22 cellular contexts compared by ENCODE assay signal in genomic region chr3:61345020-61345419, GRCh38.
DNase-seq lines count a peak whose midpoint lies in the region; TF ChIP-seq lines count a peak whose summit lies in the region.
"Had no signal": no experiment of that assay in that cellular context is flagged by ENCODE, and none has a peak within 500 bp of the region (broad histone marks: within the 10 kb centered on the region; RNA-seq: fewer than 3 reads in every experiment).

No MANE protein-coding gene starts in this region.

- H3K18ac ChIP-seq in H9 (ENCODE audit: insufficient read length, low read depth, low read length) = no peak overlapping the region
- H3K18ac ChIP-seq in mesendoderm (ENCODE audit: low read length) = no peak overlapping the region

- H3K23ac ChIP-seq in H9 (ENCODE audit: insufficient read length, low read depth, low read length) (no peak overlapping the region), mesendoderm (ENCODE audit: low read length) (no peak overlapping the region)

- TF ChIP-seq POLR2A in thyroid gland (IDR thresholded peaks at IDR 0.05) = no peak

- H3K27me3 ChIP-seq in H9 (ENCODE audit: insufficient read depth, low read length) = no peaks in the 10 kb centered on the region
- no peaks in the 10 kb centered on the region for H3K27me3 ChIP-seq in endodermal cell (ENCODE audit: control insufficient read depth, insufficient read depth, low read length, poor library complexity, severe bottlenecking)
- no peaks in the 10 kb centered on the region for H3K27me3 ChIP-seq in mesendoderm (ENCODE audit: insufficient read depth, low read length, poor library complexity)
- H3K27me3 ChIP-seq in thyroid gland = no peaks in the 10 kb centered on the region
- H3K27me3 ChIP-seq: BE2C; BLaER1 treated with 17β-estradiol and CSF1 and Interleukin-3, amounts not matched to agents 10 nM and 100 nM had no signal

- H3K56ac ChIP-seq in H9 (ENCODE audit: insufficient read length, low read depth, low read length) = no peak overlapping the region
- no peak overlapping the region for H3K56ac ChIP-seq in mesendoderm (ENCODE audit: low read length)

- no peaks in the 10 kb centered on the region for H3K4me1 ChIP-seq in H9 (ENCODE audit: insufficient read depth, low read length)
- no peaks in the 10 kb centered on the region for H3K4me1 ChIP-seq in endodermal cell (ENCODE audit: control insufficient read depth, insufficient read depth, low read length)
- no peaks in the 10 kb centered on the region for H3K4me1 ChIP-seq in mesendoderm (ENCODE audit: control insufficient read depth, low read depth, low read length)
- no peaks in the 10 kb centered on the region for H3K4me1 ChIP-seq in thyroid gland
- H3K4me1 ChIP-seq: A549, BE2C, HAP-1 had no signal

- no peaks in the 10 kb centered on the region for H4K20me1 ChIP-seq in H9 (ENCODE audit: control insufficient read depth, insufficient read depth, insufficient read length)
- H4K20me1 ChIP-seq: BLaER1 treated with 17β-estradiol and CSF1 and Interleukin-3, amounts not matched to agents 10 nM and 100 nM had no signal

- no peak overlapping the region for H4K91ac ChIP-seq in H9 (ENCODE audit: insufficient read length, low read depth, low read length)

- H4K5ac ChIP-seq in H9 (ENCODE audit: insufficient read length, low read depth, low read length) (no peak overlapping the region), mesendoderm (ENCODE audit: low read length) (no peak overlapping the region)

- no peaks in the 10 kb centered on the region for H3K27me3 Mint-ChIP-seq in H9 (ENCODE audit: low read depth)
- no peaks in the 10 kb centered on the region for H3K27me3 Mint-ChIP-seq in endodermal cell (ENCODE audit: insufficient read depth)
- no peaks in the 10 kb centered on the region for H3K27me3 Mint-ChIP-seq in activated T-cell treated with anti-CD3 and anti-CD28 coated beads, Interleukin-2, amount 50 U/mL, for 24 hours
- H3K27me3 Mint-ChIP-seq: CD4-positive, alpha-beta T cell had no signal

- H3K27ac ChIP-seq in H9 (ENCODE audit: insufficient read length, low read depth, low read length) = no peak overlapping the region
- H3K27ac ChIP-seq in endodermal cell (ENCODE audit: low read depth, low read length) = no peak overlapping the region
- no peak overlapping the region for H3K27ac ChIP-seq in mesendoderm (ENCODE audit: low read depth, low read length)
- no peak overlapping the region for H3K27ac ChIP-seq in thyroid gland
- H3K27ac ChIP-seq: A549; BLaER1 treated with 17β-estradiol and CSF1 and Interleukin-3, amounts not matched to agents 10 nM and 100 nM had no signal

- H3K4ac ChIP-seq in H9 (ENCODE audit: low read depth, low read length) (no peak overlapping the region), mesendoderm (ENCODE audit: low read depth, low read length) (no peak overlapping the region)

- DNase-seq in H9 (no peak), endodermal cell (no peak), mesendoderm (peak; percentile 11), thyroid gland (no peak), islet precursor cell (no peak)
- DNase-seq in activated T-cell treated with anti-CD3 and anti-CD28 coated beads, Interleukin-2, amount 50 U/mL, for 24 hours = no peak
- DNase-seq: 8988T; ACHN; AML-193; BE2C; Calu3; CD4-positive, alpha-beta T cell; COR-L47; DMS53; DMS79 treated with DMSO at 0.1 percent for 48 hours; GF-D8; GOT3; HFFc6 had no signal

- H3K79me1 ChIP-seq in H9 (ENCODE audit: insufficient read depth, low read depth, low read length, poor library complexity, severe bottlenecking) (no peaks in the 10 kb centered on the region), mesendoderm (ENCODE audit: low read length) (no peaks in the 10 kb centered on the region)

- H3K14ac ChIP-seq in H9 (ENCODE audit: insufficient read depth, low read length) = no peak overlapping the region

- H2AFZ ChIP-seq in H9 (ENCODE audit: low read length) = no peak overlapping the region

- H3K9ac ChIP-seq in H9 (ENCODE audit: extremely low read depth, insufficient read length, low read length) = no peak overlapping the region
- no peak overlapping the region for H3K9ac ChIP-seq in endodermal cell (ENCODE audit: extremely low read depth, low read length, poor library complexity, severe bottlenecking)
- H3K9ac ChIP-seq in mesendoderm (ENCODE audit: low read length) = no peak overlapping the region
- H3K9ac ChIP-seq: BLaER1 treated with 17β-estradiol and CSF1 and Interleukin-3, amounts not matched to agents 10 nM and 100 nM had no signal

- H3K27ac Mint-ChIP-seq in H9 (no peak overlapping the region), endodermal cell (no peak overlapping the region)
- no peak overlapping the region for H3K27ac Mint-ChIP-seq in activated T-cell treated with anti-CD3 and anti-CD28 coated beads, Interleukin-2, amount 50 U/mL, for 24 hours
- H3K27ac Mint-ChIP-seq: CD14-positive monocyte; CD4-positive, alpha-beta T cell; HFFc6 had no signal

- H2BK15ac ChIP-seq in H9 (ENCODE audit: low read depth, low read length) = no peak overlapping the region
- no peak overlapping the region for H2BK15ac ChIP-seq in mesendoderm (replicated peaks; ENCODE audit: low read depth)

- H3K4me3 ChIP-seq in endodermal cell (ENCODE audit: low read length) (no peak overlapping the region), mesendoderm (ENCODE audit: low read length) (no peak overlapping the region), thyroid gland (replicated peaks in 1 of 3) (no peak overlapping the region)
- H3K4me3 ChIP-seq: A549; BLaER1 treated with 17β-estradiol and CSF1 and Interleukin-3, amounts not matched to agents 10 nM and 100 nM; HAP-1 had no signal

- H3K9me3 Mint-ChIP-seq in H9 (no peaks in the 10 kb centered on the region), endodermal cell (no peaks in the 10 kb centered on the region)
- no peaks in the 10 kb centered on the region for H3K9me3 Mint-ChIP-seq in activated T-cell treated with anti-CD3 and anti-CD28 coated beads, Interleukin-2, amount 50 U/mL, for 24 hours
- H3K9me3 Mint-ChIP-seq: CD4-positive, alpha-beta T cell had no signal

- H3T11ph ChIP-seq in H9 (ENCODE audit: low read length) = no peak overlapping the region

- H3K4me2 ChIP-seq in H9 (ENCODE audit: insufficient read depth, insufficient read length, low read length) (no peak overlapping the region), mesendoderm (ENCODE audit: low read length) (no peak overlapping the region)
- H3K4me2 ChIP-seq: A549; BLaER1 treated with 17β-estradiol and CSF1 and Interleukin-3, amounts not matched to agents 10 nM and 100 nM had no signal

- no peaks in the 10 kb centered on the region for H3K9me3 ChIP-seq in H9 (ENCODE audit: control insufficient read depth, low read depth, low read length)
- no peaks in the 10 kb centered on the region for H3K9me3 ChIP-seq in endodermal cell (ENCODE audit: control insufficient read depth, low read length)
- no peaks in the 10 kb centered on the region for H3K9me3 ChIP-seq in thyroid gland
- H3K9me3 ChIP-seq: A549; BE2C; BLaER1 treated with 17β-estradiol and CSF1 and Interleukin-3, amounts not matched to agents 10 nM and 100 nM; HAP-1 had no signal

- H3K4me3 Mint-ChIP-seq in H9 = no peak overlapping the region
- no peak overlapping the region for H3K4me3 Mint-ChIP-seq in endodermal cell
- H3K4me3 Mint-ChIP-seq in activated T-cell treated with anti-CD3 and anti-CD28 coated beads, Interleukin-2, amount 50 U/mL, for 24 hours = no peak overlapping the region
- H3K4me3 Mint-ChIP-seq: CD14-positive monocyte; CD4-positive, alpha-beta T cell; HFFc6 had no signal

- no peak overlapping the region for H2BK20ac ChIP-seq in H9 (ENCODE audit: low read depth, low read length, poor library complexity, severe bottlenecking)

- no peak overlapping the region for H4K8ac ChIP-seq in H9 (replicated peaks; ENCODE audit: insufficient read length, low read depth, low read length)
- H4K8ac ChIP-seq in mesendoderm (ENCODE audit: low read depth, low read length) = no peak overlapping the region

- no peaks in the 10 kb centered on the region for H3K36me3 ChIP-seq in endodermal cell (ENCODE audit: control insufficient read depth, insufficient read depth, low read length)
- H3K36me3 ChIP-seq in mesendoderm (ENCODE audit: control insufficient read depth, insufficient read depth, low read length) = no peaks in the 10 kb centered on the region
- no peaks in the 10 kb centered on the region for H3K36me3 ChIP-seq in thyroid gland
- H3K36me3 ChIP-seq: BE2C; BLaER1 treated with 17β-estradiol and CSF1 and Interleukin-3, amounts not matched to agents 10 nM and 100 nM; HAP-1 had no signal

- H3K79me2 ChIP-seq in H9 (ENCODE audit: insufficient read depth, low read length) (no peaks in the 10 kb centered on the region), mesendoderm (ENCODE audit: control insufficient read depth, insufficient read depth, low read length) (no peaks in the 10 kb centered on the region)

- intact Hi-C loops in thyroid gland (cut with DNase I) = no loop called here

- peak; percentile 45 for TF ChIP-seq CTCF in H9 (conservative IDR thresholded peaks at IDR 0.05)
- TF ChIP-seq CTCF in endodermal cell (conservative IDR thresholded peaks at IDR 0.05) = peak; percentile 54
- TF ChIP-seq CTCF in thyroid gland (IDR thresholded peaks at IDR 0.05) = no peak

- no peak overlapping the region for H2BK12ac ChIP-seq in H9 (ENCODE audit: insufficient read length, low read depth, low read length)

- H3K36me3 Mint-ChIP-seq in H9 (ENCODE audit: insufficient read depth in 1 of 3, low read depth in 3 of 3) (no peaks in the 10 kb centered on the region; a peak in 1 of 7 replicates), endodermal cell (ENCODE audit: low read depth) (no peaks in the 10 kb centered on the region)
- no peaks in the 10 kb centered on the region for H3K36me3 Mint-ChIP-seq in activated T-cell treated with anti-CD3 and anti-CD28 coated beads, Interleukin-2, amount 50 U/mL, for 24 hours (ENCODE audit: low read depth)
- H3K36me3 Mint-ChIP-seq: CD14-positive monocyte had no signal

- H2BK5ac ChIP-seq in H9 (ENCODE audit: insufficient read length, low read length) = no peak overlapping the region
- H2BK5ac ChIP-seq in mesendoderm (ENCODE audit: low read length) = no peak overlapping the region

- H3K4me1 Mint-ChIP-seq in H9 (peaks cover 6 to 9% of the 10 kb centered on the region in 2 experiments), endodermal cell (no peaks in the 10 kb centered on the region)
- H3K4me1 Mint-ChIP-seq in activated T-cell treated with anti-CD3 and anti-CD28 coated beads, Interleukin-2, amount 50 U/mL, for 24 hours (ENCODE audit: low read depth) = no peaks in the 10 kb centered on the region
- H3K4me1 Mint-ChIP-seq: CD14-positive monocyte had no signal

- H2BK120ac ChIP-seq in H9 (ENCODE audit: low read depth, low read length, poor library complexity, severe bottlenecking) = no peak overlapping the region
- H2BK120ac ChIP-seq in mesendoderm (ENCODE audit: low read depth, low read length) = no peak overlapping the region

- H2AK5ac ChIP-seq in H9 (ENCODE audit: insufficient read length, low read length) (no peak overlapping the region), mesendoderm (ENCODE audit: low read length) (no peak overlapping the region)

- WGBS in H9 (ENCODE audit: extremely low coverage, insufficient read length, low lambda C conversion rate) = no CpG with 5 or more reads among the region's 2 CpGs
- 100% methylated on average over 1 of the region's 2 CpGs; no CpG with 5 or more reads in 1 of the 2 experiments for whole genome bisulfite sequencing in endodermal cell (ENCODE audit: insufficient coverage in 1 of 2, insufficient read length in 1 of 2), 2 experiments
- WGBS in mesendoderm (ENCODE audit: extremely low coverage, insufficient coverage, low lambda C conversion rate) = no CpG with 5 or more reads among the region's 2 CpGs
- 98 to 100% methylated on average over 2 of the region's 2 CpGs for WGBS in thyroid gland, 2 donors

- H3K23me2 ChIP-seq in H9 (ENCODE audit: insufficient read length, low read depth, low read length, poor library complexity, severe bottlenecking) = no peaks in the 10 kb centered on the region

Comparison
In these comparisons a context has a peak if more than half of its experiments do, and no peak if none do; other contexts are left out.
1. CTCF ChIP-seq: peak in H9 (single experiment) and endodermal cell (single experiment); none in thyroid gland (0 of 6).